Comparison of ENCODE assay signal across 14 cellular contexts in the genomic region with DNA sequence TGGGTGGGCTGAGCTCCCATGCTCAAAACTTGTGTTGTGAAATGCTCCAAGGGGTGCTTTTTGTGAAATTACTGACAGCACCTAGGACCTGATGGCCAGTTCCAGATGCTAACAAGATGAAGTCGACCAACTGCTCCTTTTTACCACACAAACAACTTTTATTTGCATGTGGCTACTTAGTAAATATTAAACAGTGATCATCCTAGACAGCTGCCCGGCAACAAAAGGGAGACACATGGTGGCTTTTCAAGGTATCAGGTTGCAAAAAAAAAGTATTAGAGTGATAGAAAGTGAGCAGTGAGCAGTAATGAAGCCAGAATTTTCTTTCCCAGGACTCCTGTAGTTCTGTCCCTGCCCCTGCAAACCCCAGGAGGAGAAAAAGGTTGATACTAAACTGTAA.
DNase-seq lines count a peak whose midpoint lies in the region; ATAC-seq and TF ChIP-seq lines count a peak whose summit lies in the region.
"Had no signal": no experiment of that assay in that cellular context is flagged by ENCODE, and none has a peak within 500 bp of the region (broad histone marks: within the 10 kb centered on the region; RNA-seq: fewer than 3 reads in every experiment).

No MANE protein-coding gene starts in this region.

- DNase-seq in NCI-H345 (lab: John Stamatoyannopoulos, UW), result peak; percentile 22
- DNase-seq in NCI-H345 treated with DMSO at 0.1 percent for 48 hours (lab: John Stamatoyannopoulos, UW; ENCODE audit: unreplicated experiment), result no peak
- DNase-seq in NCI-H146 treated with DMSO at 0.1 percent for 48 hours (lab: John Stamatoyannopoulos, UW; ENCODE audit: unreplicated experiment), result peak; percentile 88
- DNase-seq in NCI-H2171 (lab: John Stamatoyannopoulos, UW), result no peak
- no peak for DNase-seq in GM20000 (ENCODE audit: low spot score)
- DNase-seq in activated naive CD4-positive, alpha-beta T cell (lab: John Stamatoyannopoulos, UW), result no peak
- no peak for DNase-seq in mesenteric fat pad (ENCODE audit: low spot score)
- DNase-seq: activated CD8-positive, alpha-beta T cell treated with anti-CD3 and anti-CD28 coated beads, Interleukin-2, amount 10 ng/mL, durations not matched to agents 7 days and 5 days; activated gamma-delta T cell; CD8-positive, alpha-beta memory T cell; left colon; NCI-H1105 had no signal

- no peak for TF ChIP-seq CTCF in GM20000 (IDR thresholded peaks at IDR 0.05; ENCODE audit: extremely low read depth, missing control alignments)

- ATAC-seq in HG02678 (IDR thresholded peaks at IDR 0.05; ENCODE audit: unreplicated experiment), result peak; percentile 65
- ATAC-seq: activated CD8-positive, alpha-beta T cell treated with anti-CD3 and anti-CD28 coated beads, Interleukin-2, amount 10 ng/mL, durations not matched to agents 7 days and 5 days; esophagus mucosa; left colon had no signal

Comparison
In these comparisons a context has a peak if more than half of its experiments do, and no peak if none do; other contexts are left out.
1. DNase-seq: peak in NCI-H345 (single experiment) and NCI-H146 treated with DMSO at 0.1 percent for 48 hours (single experiment); none in NCI-H345 treated with DMSO at 0.1 percent for 48 hours (single experiment), NCI-H2171 (single experiment), GM20000 (single experiment), activated naive CD4-positive, alpha-beta T cell (0 of 4) and mesenteric fat pad (single experiment).